In genomic region chr16:55359946-55360345, GRCh38 we compare ENCODE assay signal across 9 cellular contexts. TPM values are rescaled to one million over a fixed set of nuclear protein-coding genes. Genes with fewer than 3 reads are reported as not detected.
"Had no signal": no experiment of that assay in that cellular context is flagged by ENCODE, and none has a peak within 500 bp of the region (broad histone marks: within the 10 kb centered on the region; RNA-seq: fewer than 3 reads in every experiment).

No MANE protein-coding gene starts in this region.

- DNase-seq: GDM1, GF-D8 had no signal

- FAIRE-seq: G401.6, GM12878, GM12891, GM12892, GM18507, GM19239 had no signal

- H3K4me3 ChIP-seq: GM12878 had no signal

- ATAC-seq: GM12878 had no signal

RNA-seq across cellular contexts. Expression of gene IRX6, which starts 35.9 kb away (rescaled TPM):
- total RNA-seq: G401, GM12878 had no signal
- polyA plus RNA-seq: GM12878 had no signal
